11 cellular contexts compared by ENCODE assay signal in the genomic region with DNA sequence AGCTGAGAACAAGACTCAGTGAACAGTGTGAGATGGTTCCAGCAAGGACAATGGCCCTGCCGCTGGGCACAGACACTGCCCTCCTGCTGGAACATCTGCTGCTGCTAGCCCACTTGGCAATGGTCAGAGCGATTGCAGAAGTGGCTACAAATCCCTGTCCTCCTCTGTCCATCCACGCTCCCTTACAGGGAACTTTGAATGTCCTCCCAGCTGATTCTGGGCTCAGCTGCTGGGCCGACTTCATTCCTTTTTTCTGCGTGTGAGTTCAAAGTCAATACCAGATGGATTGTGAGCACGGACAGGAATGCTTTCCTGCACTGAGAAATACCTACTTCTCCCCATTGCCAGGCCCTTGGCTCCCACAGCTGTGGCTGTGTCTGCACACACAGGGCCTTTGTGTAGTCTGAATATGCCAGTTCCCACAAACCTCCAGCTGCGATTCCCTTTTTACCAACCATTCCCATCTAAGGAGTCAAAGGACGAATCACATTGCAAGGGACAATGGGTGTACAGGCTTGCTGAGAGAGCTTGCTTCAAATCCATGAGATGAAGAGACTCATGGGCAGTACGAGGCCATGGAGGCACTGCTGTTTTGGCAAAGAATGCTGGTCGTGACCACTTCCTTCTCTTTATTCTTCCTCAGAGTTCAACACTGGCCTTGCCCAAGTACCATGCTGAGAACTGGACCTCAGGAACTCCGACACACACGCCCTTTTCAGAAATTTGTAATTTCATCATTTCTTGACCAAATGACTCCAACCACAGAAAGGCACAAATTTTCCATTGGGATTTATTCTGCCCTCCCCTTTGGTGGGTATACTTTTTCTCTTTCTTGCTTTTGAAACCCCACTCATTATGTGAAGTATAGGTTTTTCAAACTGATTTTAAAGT. TPM values are rescaled to one million over a fixed set of nuclear protein-coding genes. Genes with fewer than 3 reads are reported as not detected.
A peak's percentile ranks its signal among the peaks of the same experiment; 100 is the strongest.
DNase-seq lines count a peak whose midpoint lies in the region; ATAC-seq and TF ChIP-seq lines count a peak whose summit lies in the region.
"Had no signal": no experiment of that assay in that cellular context is flagged by ENCODE, and none has a peak within 500 bp of the region (broad histone marks: within the 10 kb centered on the region; RNA-seq: fewer than 3 reads in every experiment).

No MANE protein-coding gene starts in this region.

- DNase-seq in COLO829 (ENCODE audit: low spot score) (peak; percentile 77), astrocyte of the spinal cord (ENCODE audit: low read depth, low spot score) (peak; percentile 59), hypothalamus (lab: John Stamatoyannopoulos, UW) (peak in 45 of 51 donors; percentile 12 to 91 (median 59)), sigmoid colon (no peak), NCI-H1092 (lab: John Stamatoyannopoulos, UW) (no peak)
- DNase-seq in CD8-positive, alpha-beta memory T cell, result no peak
- DNase-seq: activated B cell treated with CpG ODN at 0.5 μM for 24 hours had no signal

- H3K4me1 Mint-ChIP-seq in CD8-positive, alpha-beta memory T cell, result no peaks in the 10 kb centered on the region
- H3K4me1 Mint-ChIP-seq: activated B cell treated with CpG ODN at 0.5 μM for 24 hours had no signal

- H3K27ac ChIP-seq in sigmoid colon, result peak overlapping the region; percentile 75 to 90 (median 82)
- H3K27ac ChIP-seq in CD8-positive, alpha-beta memory T cell (ENCODE audit: low read depth, low read length), result no peak overlapping the region

- H3K27ac Mint-ChIP-seq in CD8-positive, alpha-beta memory T cell, result no peak overlapping the region
- H3K27ac Mint-ChIP-seq: activated B cell treated with CpG ODN at 0.5 μM for 24 hours; activated naive CD8-positive, alpha-beta T cell; IgD-negative memory B cell had no signal

- H3K27me3 Mint-ChIP-seq in CD8-positive, alpha-beta memory T cell, result peaks cover 6 to 29% of the 10 kb centered on the region in 2 donors
- H3K27me3 Mint-ChIP-seq: IgD-negative memory B cell had no signal

- POLR2A ChIA-PET in CD8-positive, alpha-beta memory T cell (lab: Charles Lee), result no interaction called here

- TF ChIP-seq POLR2A in sigmoid colon (IDR thresholded peaks at IDR 0.05), result no peak

- H3K27me3 ChIP-seq in sigmoid colon, result no peaks in the 10 kb centered on the region
- H3K27me3 ChIP-seq in CD8-positive, alpha-beta memory T cell (ENCODE audit: insufficient read depth, low read length, poor library complexity, severe bottlenecking), result no peaks in the 10 kb centered on the region

- ATAC-seq in HG02884 (IDR thresholded peaks at IDR 0.05; ENCODE audit: unreplicated experiment) (no peak), GM19467 (IDR thresholded peaks at IDR 0.05; ENCODE audit: unreplicated experiment) (no peak)

- H3K36me3 Mint-ChIP-seq in CD8-positive, alpha-beta memory T cell, result no peaks in the 10 kb centered on the region
- H3K36me3 Mint-ChIP-seq: activated naive CD8-positive, alpha-beta T cell had no signal

- H3K4me1 ChIP-seq in sigmoid colon, result peaks cover 0 to 62% (median 39%) of the 10 kb centered on the region in 4 donors
- no peaks in the 10 kb centered on the region for H3K4me1 ChIP-seq in CD8-positive, alpha-beta memory T cell (ENCODE audit: insufficient read depth, low read length)

- TF ChIP-seq CTCF in astrocyte of the spinal cord (IDR thresholded peaks at IDR 0.05; ENCODE audit: low read depth, low read length) (no peak), sigmoid colon (IDR thresholded peaks at IDR 0.05) (no peak)

- H3K36me3 ChIP-seq in sigmoid colon, result no peaks in the 10 kb centered on the region
- no peaks in the 10 kb centered on the region for H3K36me3 ChIP-seq in CD8-positive, alpha-beta memory T cell (ENCODE audit: insufficient read depth, low read length)

- H3K4me3 ChIP-seq in astrocyte of the spinal cord (ENCODE audit: low read depth, low read length) (no peak overlapping the region), sigmoid colon (no peak overlapping the region)
- H3K4me3 ChIP-seq in CD8-positive, alpha-beta memory T cell (ENCODE audit: low read length), result no peak overlapping the region

- no peak for TF ChIP-seq EP300 in sigmoid colon (IDR thresholded peaks at IDR 0.05)

- H3K9me3 Mint-ChIP-seq in CD8-positive, alpha-beta memory T cell, result no peaks in the 10 kb centered on the region
- H3K9me3 Mint-ChIP-seq: activated B cell treated with CpG ODN at 0.5 μM for 24 hours had no signal

- in situ Hi-C loops in astrocyte of the spinal cord (cut with HindIII; ENCODE audit: low sequenced_read_pairs), result no loop called here

- WGBS in sigmoid colon, 2 donors, result 81 to 83% methylated on average over 12 of the region's 12 CpGs

- no peak overlapping the region for H3K4me3 Mint-ChIP-seq in CD8-positive, alpha-beta memory T cell
- H3K4me3 Mint-ChIP-seq: activated B cell treated with CpG ODN at 0.5 μM for 24 hours; activated naive CD8-positive, alpha-beta T cell; IgD-negative memory B cell had no signal

- CTCF ChIA-PET in CD8-positive, alpha-beta memory T cell (lab: Charles Lee), result interaction anchor here (1.0 to 1.5 kb wide), 3 partner anchors 10 to 45 kb away, joined by 3 to 5 read pairs (median 3); a partner anchor contains a TSS

- intact Hi-C loops in sigmoid colon (cut with DNase I), result loop anchor here (1.0 to 5.0 kb wide), 4 partner anchors 64 to 479 kb away; a partner anchor contains a TSS

- H3K9me3 ChIP-seq in sigmoid colon, result no peaks in the 10 kb centered on the region
- no peaks in the 10 kb centered on the region for H3K9me3 ChIP-seq in CD8-positive, alpha-beta memory T cell (ENCODE audit: low read length)

RNA-seq across cellular contexts. Expression of a gene that starts 44.2 kb away (rescaled TPM):
- 10 to 100 TPM; 14.8 to 22.8 (median 19.0) TPM for total RNA-seq in sigmoid colon
- polyA plus RNA-seq in sigmoid colon, result 10 to 100 TPM in 1 of 3 donors, 1 to 10 TPM in 2; 9.0 to 10.5 (median 9.7) TPM
- total RNA-seq in CD8-positive, alpha-beta memory T cell, result 10 to 100 TPM; 25.4 to 27.1 TPM
- 26.8 TPM for polyA plus RNA-seq in CD8-positive, alpha-beta memory T cell

Comparison
In these comparisons a context has a peak if more than half of its experiments do, and no peak if none do; other contexts are left out.
1. DNase-seq: peak in COLO829 (single experiment), astrocyte of the spinal cord (single experiment) and hypothalamus (45 of 51); none in sigmoid colon (single experiment), NCI-H1092 (single experiment) and CD8-positive, alpha-beta memory T cell (0 of 5).